In genomic region chr1:210464519-210465039, GRCh38 we compare ENCODE assay signal across 1 cellular context.
TF ChIP-seq lines count a peak whose summit lies in the region.

No MANE protein-coding gene starts in this region.

TF ChIP-seq in HEK293, 187 proteins besides CTCF, POLR2A, EP300 and RAD21 (continued from another document and continues in another):
- TF ChIP-seq ZNF280D (tag by site-specific recombination; IDR thresholded peaks at IDR 0.05) (no peak), PRDM2 (tag by site-specific recombination; IDR thresholded peaks at IDR 0.05; ENCODE audit: borderline replicate concordance) (no peak), BCL6B (tag by site-specific recombination; IDR thresholded peaks at IDR 0.05) (peak; percentile 63; the same call in 1 of the 2 replicates), ZNF704 (tag by site-specific recombination; IDR thresholded peaks at IDR 0.05) (no peak), PRDM4 (tag by site-specific recombination; IDR thresholded peaks at IDR 0.05) (no peak), ZNF274 (IDR thresholded peaks at IDR 0.05; ENCODE audit: low read length) (no peak), ZNF274 (tag by site-specific recombination; IDR thresholded peaks at IDR 0.05; ENCODE audit: borderline replicate concordance) (no peak), TRIM28 (IDR thresholded peaks at IDR 0.05; ENCODE audit: borderline replicate concordance, low read length) (peak; percentile 66), ZBTB7A (tag by site-specific recombination; IDR thresholded peaks at IDR 0.05; ENCODE audit: low read depth) (no peak), PBX3 (CRISPR knock-in tag; IDR thresholded peaks at IDR 0.05) (no peak), ZNF292 (tag by site-specific recombination; IDR thresholded peaks at IDR 0.05; ENCODE audit: borderline replicate concordance, low read depth) (no peak), ZNF473 (tag by site-specific recombination; IDR thresholded peaks at IDR 0.05) (no peak), ZNF24 (tag by site-specific recombination; IDR thresholded peaks at IDR 0.05) (peak; percentile 83; the same call in 1 of the 2 replicates), ZNF37A (tag by site-specific recombination; IDR thresholded peaks at IDR 0.05) (no peak), ZNF211 (tag by site-specific recombination; IDR thresholded peaks at IDR 0.05; ENCODE audit: low read depth) (no peak), ZNF354C (tag by site-specific recombination; IDR thresholded peaks at IDR 0.05; ENCODE audit: borderline replicate concordance, low read depth) (no peak), ZNF18 (tag by site-specific recombination; IDR thresholded peaks at IDR 0.05) (no peak), ZNF521 (tag by site-specific recombination; IDR thresholded peaks at IDR 0.05) (no peak), ZNF148 (tag by site-specific recombination; IDR thresholded peaks at IDR 0.05; ENCODE audit: borderline replicate concordance) (no peak), ZBTB1 (tag by site-specific recombination; IDR thresholded peaks at IDR 0.05) (0 out of 2 replicates have a peak, but pooled peaks have one; percentile 33), PRDM6 (tag by site-specific recombination; IDR thresholded peaks at IDR 0.05) (peak; percentile 91), ZNF596 (tag by site-specific recombination; IDR thresholded peaks at IDR 0.05) (no peak), ZNF341 (tag by site-specific recombination; IDR thresholded peaks at IDR 0.05; ENCODE audit: low read depth) (no peak), ZNF629 (tag by site-specific recombination; IDR thresholded peaks at IDR 0.05) (peak; percentile 83), ZBTB17 (tag by site-specific recombination; IDR thresholded peaks at IDR 0.05) (peak; percentile 91), REST (tag by site-specific recombination; IDR thresholded peaks at IDR 0.05) (no peak)
